Comparison of ENCODE assay signal across 17 cellular contexts in genomic region chr2:6934329-6934728, GRCh38.
"Had no signal": no experiment of that assay in that cellular context is flagged by ENCODE, and none has a peak within 500 bp of the region (broad histone marks: within the 10 kb centered on the region; RNA-seq: fewer than 3 reads in every experiment).

No MANE protein-coding gene starts in this region.

- H3K4me3 ChIP-seq: esophagus squamous epithelium, sigmoid colon, thoracic aorta had no signal

- FAIRE-seq: astrocyte, islet of Langerhans had no signal

- H3K36me3 Mint-ChIP-seq: natural killer cell had no signal

- H3K27ac ChIP-seq: esophagus squamous epithelium, foreskin keratinocyte, sigmoid colon, thoracic aorta had no signal

- H3K36me3 ChIP-seq: esophagus squamous epithelium, sigmoid colon, thoracic aorta had no signal

- H3K9me3 ChIP-seq: esophagus squamous epithelium, sigmoid colon, thoracic aorta had no signal

- DNase-seq: activated CD4-positive, alpha-beta T cell treated with anti-CD3 and anti-CD28 coated beads, Interleukin-2, amount 50 U/mL, for 1 hour; activated CD4-positive, CD25-positive, alpha-beta regulatory T cell; activated T-cell treated with anti-CD3 and anti-CD28 coated beads for 4 hours; esophagus squamous epithelium; foreskin keratinocyte; mammary epithelial cell; natural killer cell; nucleus accumbens; sigmoid colon; stimulated activated CD4-positive, alpha-beta T cell treated with anti-CD3 and anti-CD28 coated beads, Interleukin-4, amount 100 ng/mL, for 1 hour; stimulated activated CD8-positive, alpha-beta memory T cell treated with anti-CD3 and anti-CD28 coated beads, Interleukin-4, amount 100 ng/mL, for 48 hours; stimulated activated naive CD8-positive, alpha-beta T cell treated with anti-CD3 and anti-CD28 coated beads, Interleukin-15, Interleukin-2, amounts not matched to agents 100 U/mL and 50 U/mL, for 24 hours had no signal

- H3K27me3 Mint-ChIP-seq: activated naive CD8-positive, alpha-beta T cell had no signal

- H3K4me3 Mint-ChIP-seq: natural killer cell; T-helper 1 cell treated with Interleukin-12 subunit alpha and Interleukin-12 subunit beta and Interleukin-4 antibody, amounts not matched to agents 30 μg/mL and 1 μg/mL, for 36 hours had no signal

- H3K9me3 Mint-ChIP-seq: natural killer cell had no signal

- H3K4me1 ChIP-seq: esophagus squamous epithelium, foreskin keratinocyte, sigmoid colon had no signal

- H3K27me3 ChIP-seq: esophagus squamous epithelium, foreskin keratinocyte, sigmoid colon had no signal

- H3K27ac Mint-ChIP-seq: T-helper 1 cell treated with Interleukin-12 subunit alpha and Interleukin-12 subunit beta and Interleukin-4 antibody, amounts not matched to agents 30 μg/mL and 1 μg/mL, for 36 hours had no signal
